33 cellular contexts compared by ENCODE assay signal in the genomic region with DNA sequence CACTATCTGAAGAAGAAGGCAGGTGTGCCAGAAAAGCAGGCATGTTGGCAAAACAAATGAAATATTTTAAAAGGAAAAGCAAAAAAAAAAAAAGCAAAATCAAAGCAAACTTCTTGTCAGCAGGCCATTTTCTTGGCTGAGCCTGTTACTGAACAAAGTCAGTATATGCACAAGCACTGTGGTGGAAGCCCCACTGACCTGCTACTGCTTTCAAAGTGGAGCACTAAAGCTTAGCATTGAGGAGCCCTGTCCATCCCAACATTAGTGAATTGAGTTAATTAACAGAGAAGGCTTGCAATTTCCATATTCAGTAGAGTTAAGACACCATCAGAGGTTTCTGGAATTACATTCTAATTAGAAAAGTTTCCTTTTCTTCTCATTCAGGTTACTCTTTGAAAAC.
DNase-seq lines count a peak whose midpoint lies in the region; ATAC-seq, FAIRE-seq and TF ChIP-seq lines count a peak whose summit lies in the region.
"Had no signal": no experiment of that assay in that cellular context is flagged by ENCODE, and none has a peak within 500 bp of the region (broad histone marks: within the 10 kb centered on the region; RNA-seq: fewer than 3 reads in every experiment).

No MANE protein-coding gene starts in this region.

- peaks cover 54% of the 10 kb centered on the region for H3K4me1 ChIP-seq in OCI-LY3 (ENCODE audit: low read length)
- no peaks in the 10 kb centered on the region for H3K4me1 ChIP-seq in pancreas
- H3K4me1 ChIP-seq: Caco-2, right lobe of liver, testis had no signal

- H3K27me3 ChIP-seq in OCI-LY3 (ENCODE audit: low read depth, low read length) (no peaks in the 10 kb centered on the region), pancreas (no peaks in the 10 kb centered on the region)
- H3K27me3 ChIP-seq: right lobe of liver, spleen, testis had no signal

- H3K9me3 Mint-ChIP-seq in HFFc6, result no peaks in the 10 kb centered on the region
- peaks cover 9% of the 10 kb centered on the region for H3K9me3 Mint-ChIP-seq in mesothelial cell of epicardium
- peaks cover 3% of the 10 kb centered on the region for H3K9me3 Mint-ChIP-seq in stimulated activated effector memory CD8-positive, alpha-beta T cell treated with anti-CD3 and anti-CD28 coated beads, Interleukin-12 subunit alpha, Interleukin-12 subunit beta, amount 100 ng/mL, for 72 hours
- H3K9me3 Mint-ChIP-seq: stimulated activated naive CD8-positive, alpha-beta T cell treated with anti-CD3 and anti-CD28 coated beads, Interleukin-15, Interleukin-2, amounts not matched to agents 100 ng/mL and 50 ng/mL, for 24 hours had no signal

- peaks cover under 1% of the 10 kb centered on the region; the same call in 1 of the 2 replicates for H3K9me3 ChIP-seq in OCI-LY3 (ENCODE audit: insufficient read depth, low read length)
- H3K9me3 ChIP-seq in pancreas, result no peaks in the 10 kb centered on the region
- H3K9me3 ChIP-seq: Caco-2, right lobe of liver, testis had no signal

- H3K4me1 Mint-ChIP-seq in HFFc6 (ENCODE audit: low read depth), result peaks cover 40% of the 10 kb centered on the region
- H3K4me1 Mint-ChIP-seq in mesothelial cell of epicardium, result peaks cover 22% of the 10 kb centered on the region
- H3K4me1 Mint-ChIP-seq in stimulated activated effector memory CD8-positive, alpha-beta T cell treated with anti-CD3 and anti-CD28 coated beads, Interleukin-12 subunit alpha, Interleukin-12 subunit beta, amount 100 ng/mL, for 72 hours, result no peaks in the 10 kb centered on the region
- H3K4me1 Mint-ChIP-seq: activated CD8-positive, alpha-beta memory T cell treated with anti-CD3 and anti-CD28 coated beads, Interleukin-2, amount 10 ng/mL, durations not matched to agents 7 days and 5 days; T-helper 17 cell had no signal

- FAIRE-seq in islet of Langerhans (lab: Jason Lieb, UNC) (peak; percentile 9), pancreas (lab: Jason Lieb, UNC) (no peak)
- FAIRE-seq: TTC549 had no signal

- H3K27ac ChIP-seq in OCI-LY3 (ENCODE audit: low read length) (peak overlapping the region; percentile 97), pancreas (no peak overlapping the region)
- H3K27ac ChIP-seq: C4-2B, GM23248, KMS-11, right lobe of liver, spleen, testis had no signal

- no peaks in the 10 kb centered on the region for H3K36me3 Mint-ChIP-seq in HFFc6 (ENCODE audit: low read depth)
- peaks cover 13% of the 10 kb centered on the region for H3K36me3 Mint-ChIP-seq in mesothelial cell of epicardium
- no peaks in the 10 kb centered on the region for H3K36me3 Mint-ChIP-seq in stimulated activated effector memory CD8-positive, alpha-beta T cell treated with anti-CD3 and anti-CD28 coated beads, Interleukin-12 subunit alpha, Interleukin-12 subunit beta, amount 100 ng/mL, for 72 hours
- H3K36me3 Mint-ChIP-seq: activated CD8-positive, alpha-beta memory T cell treated with anti-CD3 and anti-CD28 coated beads, Interleukin-2, amount 10 ng/mL, durations not matched to agents 7 days and 5 days had no signal

- peak overlapping the region; percentile 15 for H3K4me3 ChIP-seq in OCI-LY3 (ENCODE audit: low read length)
- H3K4me3 ChIP-seq in pancreas, result no peak overlapping the region
- H3K4me3 ChIP-seq: GM23248, right lobe of liver, spleen, testis had no signal

- peak overlapping the region; percentile 90 for H3K4me2 ChIP-seq in OCI-LY3 (ENCODE audit: low read length)
- H3K4me2 ChIP-seq: KMS-11 had no signal

- peak overlapping the region; percentile 50 for H2AFZ ChIP-seq in OCI-LY3 (ENCODE audit: low read depth, low read length)
- H2AFZ ChIP-seq: GM23248 had no signal

- no peak for ATAC-seq in pancreas
- no peak for ATAC-seq in stimulated activated effector memory CD8-positive, alpha-beta T cell treated with anti-CD3 and anti-CD28 coated beads, Interleukin-12 subunit alpha, Interleukin-12 subunit beta, amount 100 ng/mL, for 72 hours
- ATAC-seq: activated CD4-positive, CD25-positive, alpha-beta regulatory T cell treated with anti-CD3 and anti-CD28 coated beads, Interleukin-2, amount 50 U/mL, for 24 hours; activated CD8-positive, alpha-beta memory T cell treated with anti-CD3 and anti-CD28 coated beads, Interleukin-2, amount 10 ng/mL, durations not matched to agents 7 days and 5 days; activated naive CD8-positive, alpha-beta T cell treated with anti-CD3 and anti-CD28 coated beads, Interleukin-2, amount 50 U/mL, for 24 hours; activated T-cell treated with anti-CD3 and anti-CD28 coated beads, Interleukin-2, amount 50 U/mL, for 4 hours; effector memory CD8-positive, alpha-beta T cell; right lobe of liver; T-helper 17 cell had no signal

- intact Hi-C loops in pancreas (cut with DNase I), result no loop called here

- H4K20me1 ChIP-seq in OCI-LY3 (ENCODE audit: insufficient read depth, low read length), result no peaks in the 10 kb centered on the region

- peak overlapping the region; percentile 40 for H3K9ac ChIP-seq in OCI-LY3 (ENCODE audit: low read length)
- H3K9ac ChIP-seq: GM23248, KMS-11 had no signal

- DNase-seq in NCI-H82 (lab: John Stamatoyannopoulos, UW) (peak; percentile 72), NCI-H82 treated with DMSO at 0.1 percent for 48 hours (lab: John Stamatoyannopoulos, UW; ENCODE audit: unreplicated experiment) (no peak), HFFc6 (no peak), mesothelial cell of epicardium (ENCODE audit: low spot score in 2 of 2, unreplicated experiment in 2 of 2) (no peak), pancreas (no peak)
- no peak for DNase-seq in stimulated activated effector memory CD8-positive, alpha-beta T cell treated with anti-CD3 and anti-CD28 coated beads, Interleukin-12 subunit alpha, Interleukin-12 subunit beta, amount 100 ng/mL, for 72 hours (ENCODE audit: low spot score in 2 of 2)
- DNase-seq: activated CD4-positive, alpha-beta T cell treated with anti-CD3 and anti-CD28 coated beads, Interleukin-2, amount 50 U/mL, for 4 hours; activated CD8-positive, alpha-beta memory T cell treated with anti-CD3 and anti-CD28 coated beads, Interleukin-2, amount 10 ng/mL, durations not matched to agents 7 days and 5 days; activated gamma-delta T cell treated with Interleukin-2 at 50 U/mL for 16 hours; activated naive CD8-positive, alpha-beta T cell treated with anti-CD3 and anti-CD28 coated beads, Interleukin-2, amount 50 U/mL, for 24 hours; activated T-cell treated with anti-CD3 and anti-CD28 coated beads, Interleukin-2, amount 50 U/mL, for 4 hours; Caco-2; central memory CD4-positive, alpha-beta T cell; cortex of kidney; effector memory CD8-positive, alpha-beta T cell; GM23248; kidney; NCI-H1436 treated with DMSO at 0.1 percent for 48 hours; NCI-H524 treated with DMSO at 0.1 percent for 48 hours; posterior cingulate gyrus; right lobe of liver; RPMI8226; spleen; stimulated activated CD4-positive, alpha-beta T cell treated with anti-CD3 and anti-CD28 coated beads, Interleukin-2, amount 100 ng/mL, for 24 hours; T-helper 17 cell; testis had no signal

- no peaks in the 10 kb centered on the region for H3K79me2 ChIP-seq in OCI-LY3 (ENCODE audit: low read length)

- no peaks in the 10 kb centered on the region for H3K27me3 Mint-ChIP-seq in HFFc6 (ENCODE audit: insufficient read depth)
- no peaks in the 10 kb centered on the region for H3K27me3 Mint-ChIP-seq in mesothelial cell of epicardium (ENCODE audit: low read depth)
- H3K27me3 Mint-ChIP-seq: activated CD8-positive, alpha-beta memory T cell treated with anti-CD3 and anti-CD28 coated beads, Interleukin-2, amount 10 ng/mL, durations not matched to agents 7 days and 5 days; activated naive CD8-positive, alpha-beta T cell treated with anti-CD3 and anti-CD28 coated beads, Interleukin-2, amount 50 U/mL, for 24 hours; effector memory CD8-positive, alpha-beta T cell; stimulated activated naive CD8-positive, alpha-beta T cell treated with anti-CD3 and anti-CD28 coated beads, Interleukin-15, Interleukin-2, amounts not matched to agents 100 ng/mL and 50 ng/mL, for 24 hours; T-helper 17 cell had no signal

- TF ChIP-seq CTCF in HFFc6 (IDR thresholded peaks at IDR 0.05) (no peak), OCI-LY3 (IDR thresholded peaks at IDR 0.05; ENCODE audit: low read depth, low read length) (no peak), mesothelial cell of epicardium (IDR thresholded peaks at IDR 0.05; ENCODE audit: unreplicated experiment) (no peak), pancreas (IDR thresholded peaks at IDR 0.05) (no peak)

- H3K27ac Mint-ChIP-seq in HFFc6, result peak overlapping the region; percentile 94; the same call in 1 of the 2 replicates
- H3K27ac Mint-ChIP-seq in mesothelial cell of epicardium, result no peak overlapping the region
- H3K27ac Mint-ChIP-seq in stimulated activated effector memory CD8-positive, alpha-beta T cell treated with anti-CD3 and anti-CD28 coated beads, Interleukin-12 subunit alpha, Interleukin-12 subunit beta, amount 100 ng/mL, for 72 hours, result no peak overlapping the region
- H3K27ac Mint-ChIP-seq: activated CD8-positive, alpha-beta memory T cell treated with anti-CD3 and anti-CD28 coated beads, Interleukin-2, amount 10 ng/mL, durations not matched to agents 7 days and 5 days; activated naive CD8-positive, alpha-beta T cell treated with anti-CD3 and anti-CD28 coated beads, Interleukin-2, amount 50 U/mL, for 24 hours; effector memory CD8-positive, alpha-beta T cell; stimulated activated naive CD8-positive, alpha-beta T cell treated with anti-CD3 and anti-CD28 coated beads, Interleukin-15, Interleukin-2, amounts not matched to agents 100 ng/mL and 50 ng/mL, for 24 hours; T-helper 17 cell had no signal

- H3K4me3 Mint-ChIP-seq in HFFc6, result no peak overlapping the region
- H3K4me3 Mint-ChIP-seq in mesothelial cell of epicardium, result no peak overlapping the region
- H3K4me3 Mint-ChIP-seq in stimulated activated effector memory CD8-positive, alpha-beta T cell treated with anti-CD3 and anti-CD28 coated beads, Interleukin-12 subunit alpha, Interleukin-12 subunit beta, amount 100 ng/mL, for 72 hours, result no peak overlapping the region
- H3K4me3 Mint-ChIP-seq: activated CD8-positive, alpha-beta memory T cell treated with anti-CD3 and anti-CD28 coated beads, Interleukin-2, amount 10 ng/mL, durations not matched to agents 7 days and 5 days; activated naive CD8-positive, alpha-beta T cell treated with anti-CD3 and anti-CD28 coated beads, Interleukin-2, amount 50 U/mL, for 24 hours; activated T-cell treated with anti-CD3 and anti-CD28 coated beads, Interleukin-2, amount 50 U/mL, for 4 hours; effector memory CD8-positive, alpha-beta T cell; stimulated activated naive CD8-positive, alpha-beta T cell treated with anti-CD3 and anti-CD28 coated beads, Interleukin-15, Interleukin-2, amounts not matched to agents 100 ng/mL and 50 ng/mL, for 24 hours; T-helper 17 cell had no signal

- H3K36me3 ChIP-seq in OCI-LY3 (replicated peaks; ENCODE audit: low read depth, low read length) (no peaks in the 10 kb centered on the region), pancreas (no peaks in the 10 kb centered on the region)
- H3K36me3 ChIP-seq: right lobe of liver, spleen had no signal
